Comparison of ENCODE assay signal across 21 cellular contexts in the genomic region with DNA sequence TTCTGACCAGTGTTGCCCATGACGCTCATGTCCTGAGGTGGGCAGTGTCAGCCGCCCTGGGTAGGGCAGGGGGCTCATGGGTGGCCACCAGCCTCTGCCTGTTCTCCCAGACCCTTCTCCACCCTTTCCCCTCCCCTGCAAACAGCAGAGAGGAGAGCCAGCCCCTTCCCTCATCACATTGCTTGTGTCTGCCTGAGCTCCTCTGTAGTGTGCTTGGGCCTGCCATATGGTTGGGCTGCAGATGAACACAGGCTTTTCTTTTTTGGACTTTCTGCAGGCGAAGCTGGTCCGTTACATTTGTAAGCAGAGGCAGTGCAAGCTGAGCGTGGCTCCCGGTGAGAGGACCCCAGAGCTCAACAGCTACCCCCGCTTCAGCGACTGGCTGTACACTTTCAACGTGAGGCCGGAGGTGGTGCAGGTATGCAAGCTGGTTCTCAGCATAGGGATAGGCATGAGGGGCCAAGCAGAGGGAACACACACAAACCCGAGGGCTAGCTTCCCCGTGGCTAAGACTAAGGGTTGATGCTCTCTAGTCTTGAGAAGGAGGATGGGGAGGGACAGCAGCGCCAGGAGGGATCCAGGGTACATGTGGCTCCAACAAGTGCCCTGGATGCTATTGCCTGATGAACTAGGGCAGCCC.
A peak's percentile ranks its signal among the peaks of the same experiment; 100 is the strongest.
DNase-seq lines count a peak whose midpoint lies in the region; ATAC-seq and TF ChIP-seq lines count a peak whose summit lies in the region.
"Had no signal": no experiment of that assay in that cellular context is flagged by ENCODE, and none has a peak within 500 bp of the region (broad histone marks: within the 10 kb centered on the region; RNA-seq: fewer than 3 reads in every experiment).

No MANE protein-coding gene starts in this region.

- no peaks in the 10 kb centered on the region for H3K9me3 Mint-ChIP-seq in naive B cell

- H3K27me3 ChIP-seq in cardiac muscle cell (no peaks in the 10 kb centered on the region), vagina (no peaks in the 10 kb centered on the region), BE2C (no peaks in the 10 kb centered on the region)
- H3K27me3 ChIP-seq: Peyer's patch had no signal

- peaks cover 10 to 13% of the 10 kb centered on the region in 2 donors for H3K36me3 Mint-ChIP-seq in naive B cell

- H3K4me3 ChIP-seq in cardiac muscle cell (no peak overlapping the region), vagina (no peak overlapping the region), BE2C (ENCODE audit: low read depth, low read length) (no peak overlapping the region)

- peaks cover 0 to 2% (median 0%) of the 10 kb centered on the region in 3 donors for H3K27me3 Mint-ChIP-seq in naive B cell

- no peak for TF ChIP-seq CTCF in cardiac muscle cell (IDR thresholded peaks at IDR 0.05; ENCODE audit: low read depth, low read length)
- no peak for TF ChIP-seq CTCF in vagina (IDR thresholded peaks at IDR 0.05)
- no peak for TF ChIP-seq CTCF in BE2C (IDR thresholded peaks at IDR 0.05; ENCODE audit: low read depth, low read length)

- intact Hi-C loops in cardiac septum (cut with DNase I) = loop anchor here (5.0 kb wide), 1 partner anchor 53 kb away; no protein-coding TSS in a partner anchor
- intact Hi-C loops in vagina (cut with DNase I) = no loop called here

- H3K4me1 ChIP-seq in cardiac muscle cell (ENCODE audit: low read depth) = peaks cover 17% of the 10 kb centered on the region
- peaks cover 35% of the 10 kb centered on the region for H3K4me1 ChIP-seq in vagina
- no peaks in the 10 kb centered on the region for H3K4me1 ChIP-seq in BE2C

- H3K36me3 ChIP-seq in cardiac muscle cell (no peaks in the 10 kb centered on the region), vagina (no peaks in the 10 kb centered on the region), BE2C (no peaks in the 10 kb centered on the region)
- H3K36me3 ChIP-seq: Peyer's patch had no signal

- H3K9me3 ChIP-seq in cardiac muscle cell (ENCODE audit: low read depth) = no peaks in the 10 kb centered on the region
- H3K9me3 ChIP-seq in vagina = no peaks in the 10 kb centered on the region
- H3K9me3 ChIP-seq in BE2C = no peaks in the 10 kb centered on the region
- H3K9me3 ChIP-seq: Peyer's patch had no signal

- TF ChIP-seq POLR2A in vagina (IDR thresholded peaks at IDR 0.05) = no peak

- ATAC-seq in naive B cell (ENCODE audit: low read depth in 2 of 2) = no peak

- H3K27ac ChIP-seq in cardiac muscle cell (peak overlapping the region; percentile 14), vagina (peak overlapping the region; percentile 57)
- H3K27ac ChIP-seq: C4-2B, HL-60 had no signal

- DNase-seq in cardiac muscle cell (ENCODE audit: low read depth in 1 of 2, low spot score in 1 of 2) (no peak), cardiac septum (ENCODE audit: low spot score) (no peak), cerebellar cortex (ENCODE audit: low spot score) (peak; percentile 29), naive B cell (no peak), vagina (ENCODE audit: extremely low spot score in 2 of 2) (no peak), BE2C (no peak), SK-N-DZ (ENCODE audit: low spot score) (no peak)
- no peak for DNase-seq in activated CD8-positive, alpha-beta memory T cell treated with anti-CD3 and anti-CD28 coated beads, Interleukin-2, amount 50 U/mL, for 4 hours
- DNase-seq: 8988T, DMS79, GDM1, GOT3, KG1, NCI-H1092 treated with DMSO at 0.1 percent for 48 hours, NCI-H187, NCI-H446 treated with DMSO at 0.1 percent for 48 hours, NCI-H82, Peyer's patch, Right ventricle myocardium superior had no signal

- no peak overlapping the region for H3K4me3 Mint-ChIP-seq in naive B cell

- peaks cover 24 to 33% (median 25%) of the 10 kb centered on the region in 3 donors for H3K4me1 Mint-ChIP-seq in naive B cell

- peak overlapping the region in 4 of 6 donors; percentile 3 to 71 (median 25) for H3K27ac Mint-ChIP-seq in naive B cell
